ENCODE assay signal across 23 cellular contexts in the genomic region with DNA sequence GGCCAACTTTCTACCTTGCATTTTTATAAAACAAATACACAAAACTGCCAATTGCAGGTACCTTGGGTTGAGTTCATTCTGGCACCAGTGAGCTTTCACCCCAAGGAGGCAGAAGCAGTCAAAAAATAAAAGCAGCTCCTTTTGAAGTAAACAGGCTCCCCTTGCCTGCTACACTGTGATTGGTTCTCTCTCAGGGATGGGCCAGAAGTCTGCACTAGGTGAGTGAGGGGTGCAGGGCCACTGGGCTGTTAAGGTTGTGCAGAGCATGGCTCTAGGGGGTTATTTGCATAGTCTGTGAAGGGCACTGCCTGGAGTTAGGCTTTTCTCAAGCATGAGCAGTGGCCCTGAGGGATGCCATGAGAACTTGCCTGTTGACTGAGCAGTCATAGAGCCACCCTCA. TPM values are rescaled to one million over a fixed set of nuclear protein-coding genes. Genes with fewer than 3 reads are reported as not detected.
A peak's percentile ranks its signal among the peaks of the same experiment; 100 is the strongest.
DNase-seq lines count a peak whose midpoint lies in the region; ATAC-seq, FAIRE-seq and TF ChIP-seq lines count a peak whose summit lies in the region.
"Had no signal": no experiment of that assay in that cellular context is flagged by ENCODE, and none has a peak within 500 bp of the region (broad histone marks: within the 10 kb centered on the region; RNA-seq: fewer than 3 reads in every experiment).

No MANE protein-coding gene starts in this region.

- H3K9ac ChIP-seq in HepG2 (ENCODE audit: insufficient read depth, low read depth, low read length) (no peak overlapping the region), mesendoderm (ENCODE audit: low read length) (no peak overlapping the region)

- no peak overlapping the region for H2BK120ac ChIP-seq in mesendoderm (ENCODE audit: low read depth, low read length)

- H3K18ac ChIP-seq in mesendoderm (ENCODE audit: low read length) = no peak overlapping the region

- DNase-seq in HepG2 (ENCODE audit: low spot score) (no peak), right lobe of liver (no peak), mesendoderm (peak; percentile 13), NOMO-1 treated with dmso at 0.1 percent for 144 hours (lab: John Stamatoyannopoulos, UW; ENCODE audit: unreplicated experiment) (no peak), AG20443 (ENCODE audit: low spot score) (no peak)
- no peak for DNase-seq in activated CD8-positive, alpha-beta memory T cell treated with anti-CD3 and anti-CD28 coated beads, Interleukin-2, amount 50 U/mL, for 4 hours
- no peak for DNase-seq in activated CD4-positive, alpha-beta T cell treated with anti-CD3 and anti-CD28 coated beads, Interleukin-2, amount 50 U/mL, for 48 hours
- DNase-seq: activated CD4-positive, alpha-beta T cell treated with anti-CD3 and anti-CD28 coated beads for 48 hours; activated CD8-positive, alpha-beta memory T cell treated with anti-CD3 and anti-CD28 coated beads, Interleukin-2, amount 50 U/mL, for 48 hours; activated gamma-delta T cell; naive thymus-derived CD8-positive, alpha-beta T cell; NCI-H1930; NK-92 treated with Interleukin-12 subunit alpha and Interleukin-12 subunit beta, amount 100 ng/mL, for 24 hours; stimulated activated CD4-positive, alpha-beta T cell treated with anti-CD3 and anti-CD28 coated beads, Interleukin-4, amount 100 ng/mL, for 1 hour; stomach had no signal

- intact Hi-C loops in HepG2 (cut with micrococcal nuclease; ENCODE audit: unreplicated experiment) = no loop called here
- intact Hi-C loops in right lobe of liver (cut with DNase I) = no loop called here

- H3K27ac ChIP-seq in HepG2 (ENCODE audit: extremely low read length, insufficient read depth, low read length) = no peak overlapping the region
- no peak overlapping the region for H3K27ac ChIP-seq in right lobe of liver
- peak overlapping the region; percentile 42 for H3K27ac ChIP-seq in cingulate gyrus (ENCODE audit: low read depth, low read length)
- no peak overlapping the region for H3K27ac ChIP-seq in mesendoderm (ENCODE audit: low read depth, low read length)
- H3K27ac ChIP-seq: C4-2B, cardiac muscle cell, HL-60 had no signal

- no peak overlapping the region for H3K56ac ChIP-seq in mesendoderm (ENCODE audit: low read length)

- H3K23ac ChIP-seq in mesendoderm (ENCODE audit: low read length) = no peak overlapping the region

- H4K8ac ChIP-seq in mesendoderm (ENCODE audit: low read depth, low read length) = no peak overlapping the region

- H4K5ac ChIP-seq in mesendoderm (ENCODE audit: low read length) = no peak overlapping the region

- H2BK15ac ChIP-seq in mesendoderm (replicated peaks; ENCODE audit: low read depth) = no peak overlapping the region

- in situ Hi-C loops in HepG2 (cut with HindIII; ENCODE audit: extremely low pct_ligation_motif_present, low pct_unique_long_range_greater_than_20kb) = no loop called here

- no peak overlapping the region for H2AFZ ChIP-seq in HepG2 (ENCODE audit: low read length)

- no peaks in the 10 kb centered on the region for H3K79me2 ChIP-seq in HepG2 (ENCODE audit: insufficient read depth, low read length)
- H3K79me2 ChIP-seq in mesendoderm (ENCODE audit: control insufficient read depth, insufficient read depth, low read length) = no peaks in the 10 kb centered on the region

- H4K20me1 ChIP-seq in HepG2 (ENCODE audit: insufficient read depth, low read length) = no peaks in the 10 kb centered on the region

- H3K27me3 ChIP-seq in HepG2 (ENCODE audit: control insufficient read depth in 1 of 2, insufficient read depth in 2 of 2, low read length in 2 of 2) (no peaks in the 10 kb centered on the region), right lobe of liver (no peaks in the 10 kb centered on the region), mesendoderm (ENCODE audit: insufficient read depth, low read length, poor library complexity) (no peaks in the 10 kb centered on the region)
- H3K27me3 ChIP-seq: cardiac muscle cell, heart left ventricle, stomach had no signal

- TF ChIP-seq RAD21 in HepG2 (CRISPR knock-in tag; IDR thresholded peaks at IDR 0.05) = no peak

- ATAC-seq in HepG2 = peak; percentile 21; the same call in 1 of the 3 replicates
- no peak for ATAC-seq in right lobe of liver
- ATAC-seq: naive thymus-derived CD8-positive, alpha-beta T cell had no signal

- TF ChIP-seq CTCF in HepG2 (CRISPR knock-in tag; IDR thresholded peaks at IDR 0.05) (no peak), right lobe of liver (IDR thresholded peaks at IDR 0.05) (no peak)

- no peak overlapping the region for H3K4me3 ChIP-seq in HepG2 (replicated peaks in 1 of 3; ENCODE audit: insufficient read depth in 1 of 3, low read depth in 2 of 3, low read length in 3 of 3)
- H3K4me3 ChIP-seq in right lobe of liver = no peak overlapping the region
- no peak overlapping the region for H3K4me3 ChIP-seq in mesendoderm (ENCODE audit: low read length)
- H3K4me3 ChIP-seq: cardiac muscle cell, K562, prostate gland, smooth muscle cell, stomach had no signal

- TF ChIP-seq POLR2A in HepG2 (IDR thresholded peaks at IDR 0.05; ENCODE audit: insufficient read depth in 1 of 2, low read depth in 2 of 2, low read length in 2 of 2) (no peak), right lobe of liver (IDR thresholded peaks at IDR 0.05) (no peak)

- POLR2A ChIA-PET in HepG2 (lab: Yijun Ruan, JAX) = interaction anchor here (1.4 kb wide), 1 partner anchor 22 kb away, joined by 3 read pairs; no protein-coding TSS in a partner anchor

- BruUV-seq in HepG2 (replicated peaks; lab: Mats Ljungman, UMichigan) = no TSS peak

- no peak overlapping the region for H2BK5ac ChIP-seq in mesendoderm (ENCODE audit: low read length)

- TF ChIP-seq EP300 in HepG2 (IDR thresholded peaks at IDR 0.05; ENCODE audit: low read depth in 2 of 2, low read length in 2 of 2) (no peak), HepG2 (CRISPR knock-in tag; IDR thresholded peaks at IDR 0.05; ENCODE audit: borderline replicate concordance) (no peak)

- H3K4me1 ChIP-seq in HepG2 (ENCODE audit: insufficient read depth, low read length) (peaks cover 14% of the 10 kb centered on the region), right lobe of liver (no peaks in the 10 kb centered on the region), mesendoderm (ENCODE audit: control insufficient read depth, low read depth, low read length) (no peaks in the 10 kb centered on the region)
- H3K4me1 ChIP-seq: prostate gland had no signal

- H2AK5ac ChIP-seq in mesendoderm (ENCODE audit: low read length) = no peak overlapping the region

- H3K36me3 ChIP-seq in HepG2 (replicated peaks in 1 of 2; ENCODE audit: control insufficient read depth in 1 of 2, insufficient read depth in 2 of 2, low read length in 2 of 2) = no peaks in the 10 kb centered on the region
- H3K36me3 ChIP-seq in right lobe of liver = no peaks in the 10 kb centered on the region
- H3K36me3 ChIP-seq in mesendoderm (ENCODE audit: control insufficient read depth, insufficient read depth, low read length) = no peaks in the 10 kb centered on the region
- H3K36me3 ChIP-seq: cardiac muscle cell, heart left ventricle, prostate gland, stomach had no signal

- H3K9me3 ChIP-seq in HepG2 (ENCODE audit: low read length) (no peaks in the 10 kb centered on the region), right lobe of liver (no peaks in the 10 kb centered on the region)
- H3K9me3 ChIP-seq: heart left ventricle, prostate gland, stomach had no signal

- no peak overlapping the region for H3K4ac ChIP-seq in mesendoderm (ENCODE audit: low read depth, low read length)

- no peaks in the 10 kb centered on the region for H3K79me1 ChIP-seq in mesendoderm (ENCODE audit: low read length)

- no peak for FAIRE-seq in HepG2 (lab: Jason Lieb, UNC)
- FAIRE-seq: K562 had no signal

- H3K4me2 ChIP-seq in HepG2 (ENCODE audit: low read depth, low read length) (no peak overlapping the region), mesendoderm (ENCODE audit: low read length) (no peak overlapping the region)

- CTCF ChIA-PET in HepG2 (lab: Yijun Ruan, JAX; ENCODE audit: low intra/inter-chr PET ratio, low total read pairs) = no interaction called here

RNA-seq across cellular contexts. Expression of a gene that starts 39.1 kb away (rescaled TPM):
- total RNA-seq in HepG2 (2016; rRNA removed; fragmentation: Illumina TruSeq; extraction: Trizol) (not detected in 2 replicates), right lobe of liver (not detected)
- not detected in 2 replicates for total RNA-seq in HepG2 (2016; cell fraction: cytosol; rRNA removed; fragmentation: Illumina TruSeq; extraction: Trizol; ENCODE audit: low read depth)
- total RNA-seq in HepG2 (2016; cell fraction: insoluble cytoplasmic fraction; rRNA removed; fragmentation: Illumina TruSeq; extraction: Trizol) = not detected in 2 replicates
- total RNA-seq in HepG2 (2016; cell fraction: membrane; rRNA removed; fragmentation: Illumina TruSeq; extraction: Trizol) = not detected in 2 replicates
- total RNA-seq in HepG2 (2016; cell fraction: nucleus; rRNA removed; fragmentation: Illumina TruSeq; extraction: Trizol) = not detected in 2 replicates
- polyA plus RNA-seq in HepG2 (2011; rRNA removed) = not detected in 2 replicates
- not detected in 2 replicates for polyA plus RNA-seq in HepG2 (2011; cell fraction: cytosol; rRNA removed)
- not detected in 2 replicates for polyA plus RNA-seq in HepG2 (2011; cell fraction: nucleus; rRNA removed)
- polyA plus RNA-seq in HepG2 (2012) = not detected in 2 replicates
- polyA plus RNA-seq in HepG2 (2016; cell fraction: cytosol; fragmentation: Illumina TruSeq; extraction: Trizol; ENCODE audit: low read depth) = not detected in 2 replicates
- polyA plus RNA-seq in HepG2 (2016; cell fraction: insoluble cytoplasmic fraction; fragmentation: Illumina TruSeq; extraction: Trizol; ENCODE audit: low read depth) = not detected in 2 replicates
- polyA plus RNA-seq in HepG2 (2016; cell fraction: membrane; fragmentation: Illumina TruSeq; extraction: Trizol; ENCODE audit: low read depth) = not detected in 2 replicates
- not detected in 2 replicates for polyA plus RNA-seq in HepG2 (2016; cell fraction: nucleus; fragmentation: Illumina TruSeq; extraction: Trizol; ENCODE audit: insufficient read depth, low read depth)
- 0.09 TPM in 1 of 2 replicates, not detected in the other for polyA minus RNA-seq in HepG2 (2011; rRNA and poly(A)+ RNA removed; ENCODE audit: low replicate concordance)
- not detected in 2 replicates for polyA minus RNA-seq in HepG2 (2011; cell fraction: cytosol; rRNA and poly(A)+ RNA removed)
- polyA minus RNA-seq in HepG2 (2011; cell fraction: nucleus; rRNA and poly(A)+ RNA removed) = 1.0 TPM in 1 of 2 replicates, not detected in the other
- not detected for polyA plus RNA-seq in mesendoderm (2013, experiment 1 of 2)
- polyA plus RNA-seq in mesendoderm (2013, experiment 2 of 2) = not detected
- total RNA-seq: cardiac muscle cell; K562; naive thymus-derived CD8-positive, alpha-beta T cell; smooth muscle cell had no signal
- polyA plus RNA-seq: cardiac muscle cell; naive thymus-derived CD8-positive, alpha-beta T cell had no signal

RNA-seq across cellular contexts. Expression of a gene that starts 59.0 kb away (rescaled TPM):
- 24.8 and 26.4 TPM in 2 replicates for total RNA-seq in HepG2 (2016; rRNA removed; fragmentation: Illumina TruSeq; extraction: Trizol)
- total RNA-seq in HepG2 (2016; cell fraction: cytosol; rRNA removed; fragmentation: Illumina TruSeq; extraction: Trizol; ENCODE audit: low read depth) = 13.7 and 15.4 TPM in 2 replicates
- 24.3 and 29.3 TPM in 2 replicates for total RNA-seq in HepG2 (2016; cell fraction: insoluble cytoplasmic fraction; rRNA removed; fragmentation: Illumina TruSeq; extraction: Trizol)
- 23.4 and 25.5 TPM in 2 replicates for total RNA-seq in HepG2 (2016; cell fraction: membrane; rRNA removed; fragmentation: Illumina TruSeq; extraction: Trizol)
- 10.7 and 16.0 TPM in 2 replicates for total RNA-seq in HepG2 (2016; cell fraction: nucleus; rRNA removed; fragmentation: Illumina TruSeq; extraction: Trizol)
- polyA plus RNA-seq in HepG2 (2011; rRNA removed) = 6.0 and 7.7 TPM in 2 replicates
- 4.2 and 5.3 TPM in 2 replicates for polyA plus RNA-seq in HepG2 (2011; cell fraction: cytosol; rRNA removed)
- 2.2 and 3.7 TPM in 2 replicates for polyA plus RNA-seq in HepG2 (2011; cell fraction: nucleus; rRNA removed)
- 4.7 and 9.4 TPM in 2 replicates for polyA plus RNA-seq in HepG2 (2012)
- polyA plus RNA-seq in HepG2 (2016; cell fraction: cytosol; fragmentation: Illumina TruSeq; extraction: Trizol; ENCODE audit: low read depth) = 6.2 and 7.5 TPM in 2 replicates
- polyA plus RNA-seq in HepG2 (2016; cell fraction: insoluble cytoplasmic fraction; fragmentation: Illumina TruSeq; extraction: Trizol; ENCODE audit: low read depth) = 20.3 and 21.7 TPM in 2 replicates
- polyA plus RNA-seq in HepG2 (2016; cell fraction: membrane; fragmentation: Illumina TruSeq; extraction: Trizol; ENCODE audit: low read depth) = 13.4 and 14.7 TPM in 2 replicates
- 8.5 and 10.3 TPM in 2 replicates for polyA plus RNA-seq in HepG2 (2016; cell fraction: nucleus; fragmentation: Illumina TruSeq; extraction: Trizol; ENCODE audit: insufficient read depth, low read depth)
- polyA minus RNA-seq in HepG2 (2011; rRNA and poly(A)+ RNA removed; ENCODE audit: low replicate concordance) = 6.8 and 30.4 TPM in 2 replicates
- 8.4 and 11.8 TPM in 2 replicates for polyA minus RNA-seq in HepG2 (2011; cell fraction: cytosol; rRNA and poly(A)+ RNA removed)
- 7.2 and 10.9 TPM in 2 replicates for polyA minus RNA-seq in HepG2 (2011; cell fraction: nucleus; rRNA and poly(A)+ RNA removed)
- 1 to 10 TPM in 2 of 6 experiments, under 1 TPM in 4; 0.51 to 2.1 (median 0.89) TPM for total RNA-seq in right lobe of liver
- 8.5 TPM for polyA plus RNA-seq in mesendoderm (2013, experiment 1 of 2)
- 7.6 TPM for polyA plus RNA-seq in mesendoderm (2013, experiment 2 of 2)
